In genomic region chr2:124120246-124120645, GRCh38 we compare ENCODE assay signal across 27 cellular contexts.
"Had no signal": no experiment of that assay in that cellular context is flagged by ENCODE, and none has a peak within 500 bp of the region (broad histone marks: within the 10 kb centered on the region; RNA-seq: fewer than 3 reads in every experiment).

No MANE protein-coding gene starts in this region.

- H3K27ac Mint-ChIP-seq: natural killer cell; nephron; neural progenitor cell; progenitor cell of endocrine pancreas; stimulated activated effector memory CD8-positive, alpha-beta T cell treated with anti-CD3 and anti-CD28 coated beads, Interleukin-12 subunit alpha, Interleukin-12 subunit beta, amount 100 ng/mL, for 72 hours; stimulated activated naive B cell treated with anti-CD40 and anti-IgM and Interleukin-4, amounts not matched to agents 10 μg/mL and 1 μg/mL and 100 μg/mL, for 72 hours; stimulated activated naive CD8-positive, alpha-beta T cell treated with anti-CD3 and anti-CD28 coated beads, Interleukin-15, Interleukin-2, amounts not matched to agents 100 ng/mL and 50 ng/mL, for 24 hours; type B pancreatic cell had no signal

- H3K36me3 ChIP-seq: neural progenitor cell, ovary, right lobe of liver, sigmoid colon, stomach, tibial artery, transverse colon, upper lobe of right lung, uterus had no signal

- H2AFZ ChIP-seq: neural progenitor cell, parathyroid adenoma had no signal

- H3K27me3 Mint-ChIP-seq: progenitor cell of endocrine pancreas; stimulated activated naive B cell treated with anti-CD40 and anti-IgM and Interleukin-4, amounts not matched to agents 10 μg/mL and 1 μg/mL and 100 μg/mL, for 72 hours; stimulated activated naive CD8-positive, alpha-beta T cell treated with anti-CD3 and anti-CD28 coated beads, Interleukin-15, Interleukin-2, amounts not matched to agents 100 ng/mL and 50 ng/mL, for 24 hours; type B pancreatic cell had no signal

- H3K79me2 ChIP-seq: parathyroid adenoma had no signal

- H3K4me3 ChIP-seq: neural progenitor cell, ovary, psoas muscle, right lobe of liver, sigmoid colon, stomach, tibial artery, transverse colon, upper lobe of right lung, uterus had no signal

- H3K36me3 Mint-ChIP-seq: natural killer cell; neural progenitor cell; stimulated activated effector memory CD8-positive, alpha-beta T cell treated with anti-CD3 and anti-CD28 coated beads, Interleukin-12 subunit alpha, Interleukin-12 subunit beta, amount 100 ng/mL, for 72 hours; stimulated activated naive B cell treated with anti-CD40 and anti-IgM and Interleukin-4, amounts not matched to agents 10 μg/mL and 1 μg/mL and 100 μg/mL, for 72 hours; type B pancreatic cell had no signal

- H3K27ac ChIP-seq: neural progenitor cell, ovary, parathyroid adenoma, psoas muscle, right lobe of liver, sigmoid colon, stomach, tibial artery, transverse colon, upper lobe of right lung, uterus had no signal

- H3K4me2 ChIP-seq: neural progenitor cell had no signal

- H3K4me1 Mint-ChIP-seq: natural killer cell; nephron; stimulated activated effector memory CD8-positive, alpha-beta T cell treated with anti-CD3 and anti-CD28 coated beads, Interleukin-12 subunit alpha, Interleukin-12 subunit beta, amount 100 ng/mL, for 72 hours; stimulated activated naive B cell treated with anti-CD40 and anti-IgM and Interleukin-4, amounts not matched to agents 10 μg/mL and 1 μg/mL and 100 μg/mL, for 72 hours had no signal

- H3K27me3 ChIP-seq: neural progenitor cell, ovary, right lobe of liver, sigmoid colon, stomach, tibial artery, transverse colon, upper lobe of right lung, uterus had no signal

- H3K9me3 ChIP-seq: ovary, psoas muscle, right lobe of liver, sigmoid colon, tibial artery, transverse colon, upper lobe of right lung, uterus had no signal

- H3K9me3 Mint-ChIP-seq: type B pancreatic cell had no signal

- DNase-seq: natural killer cell; occipital lobe; ovary; posterior cingulate gyrus; psoas muscle; right cardiac atrium; right lobe of liver; sigmoid colon; small intestine; stimulated activated CD4-positive, alpha-beta T cell treated with anti-CD3 and anti-CD28 coated beads, Interleukin-15, amount 100 ng/mL, for 24 hours; stimulated activated CD4-positive, alpha-beta T cell treated with anti-CD3 and anti-CD28 coated beads, Interleukin-2, amount 100 ng/mL, for 24 hours; stimulated activated CD4-positive, alpha-beta T cell treated with anti-CD3 and anti-CD28 coated beads, Interleukin-2, amount 100 ng/mL, for 48 hours; stimulated activated CD4-positive, alpha-beta T cell treated with anti-CD3 and anti-CD28 coated beads, Interleukin-4, amount 100 ng/mL, for 24 hours; stimulated activated naive B cell treated with anti-CD40 and anti-IgM and Interleukin-4, amounts not matched to agents 10 μg/mL and 1 μg/mL and 100 μg/mL, for 72 hours; stimulated activated naive CD4-positive, alpha-beta T cell treated with Interleukin-2 at 50 U/mL for 16 hours; stomach; tibial artery; transverse colon; upper lobe of right lung; uterus had no signal

- H3K9ac ChIP-seq: neural progenitor cell, parathyroid adenoma had no signal

- H3K4me3 Mint-ChIP-seq: natural killer cell; nephron; neural progenitor cell; stimulated activated effector memory CD8-positive, alpha-beta T cell treated with anti-CD3 and anti-CD28 coated beads, Interleukin-12 subunit alpha, Interleukin-12 subunit beta, amount 100 ng/mL, for 72 hours; stimulated activated naive B cell treated with anti-CD40 and anti-IgM and Interleukin-4, amounts not matched to agents 10 μg/mL and 1 μg/mL and 100 μg/mL, for 72 hours; stimulated activated naive CD8-positive, alpha-beta T cell treated with anti-CD3 and anti-CD28 coated beads, Interleukin-15, Interleukin-2, amounts not matched to agents 100 ng/mL and 50 ng/mL, for 24 hours; type B pancreatic cell had no signal

- H3K4me1 ChIP-seq: neural progenitor cell, parathyroid adenoma, psoas muscle, right lobe of liver, sigmoid colon, stomach, tibial artery, transverse colon, upper lobe of right lung, uterus had no signal

- ATAC-seq: natural killer cell; psoas muscle; right cardiac atrium; right lobe of liver; stimulated activated effector memory CD8-positive, alpha-beta T cell treated with anti-CD3 and anti-CD28 coated beads, Interleukin-12 subunit alpha, Interleukin-12 subunit beta, amount 100 ng/mL, for 72 hours; stimulated activated naive B cell treated with anti-CD40 and anti-IgM and Interleukin-4, amounts not matched to agents 10 μg/mL and 1 μg/mL and 100 μg/mL, for 72 hours; upper lobe of right lung had no signal
